In the genomic region with DNA sequence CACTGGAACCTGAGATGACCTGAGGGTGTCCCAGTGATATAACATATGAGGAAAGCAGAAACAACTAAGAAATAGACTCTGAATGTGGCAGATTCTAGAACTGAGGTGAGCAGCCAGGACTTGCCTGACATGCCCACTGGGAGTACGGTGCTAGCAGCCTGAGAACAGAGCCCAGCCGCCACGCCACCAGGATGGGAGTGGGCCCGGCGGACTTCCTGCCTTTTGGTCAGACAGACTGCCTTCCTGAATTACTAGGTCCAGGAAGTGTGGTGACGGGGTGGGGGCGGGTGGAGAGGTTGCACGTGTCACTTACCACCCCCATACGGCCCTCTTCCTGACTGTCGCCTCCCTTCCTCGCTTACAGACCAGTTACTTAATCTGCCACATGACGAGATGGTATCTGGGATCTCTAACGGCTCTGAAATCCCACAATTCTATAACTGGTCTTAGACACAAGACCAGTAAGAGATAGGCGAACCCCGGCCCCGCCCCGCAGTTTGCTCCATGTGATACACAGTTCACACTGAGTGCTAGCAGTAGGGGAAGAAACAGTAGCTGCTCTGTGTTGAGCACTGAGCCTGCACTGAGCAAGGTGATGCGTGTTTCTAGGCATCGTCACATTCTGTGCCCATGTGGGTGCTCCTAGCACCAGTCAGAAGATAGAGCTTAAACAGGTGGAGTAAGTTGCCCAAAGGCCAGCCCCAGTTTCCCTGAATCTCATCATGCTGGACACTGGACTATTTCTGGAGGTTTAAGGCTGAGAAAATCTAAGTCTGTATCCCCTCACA, we compare ENCODE assay signal across 1 cellular context.
TF ChIP-seq lines count a peak whose summit lies in the region.

No MANE protein-coding gene starts in this region.

TF ChIP-seq in IMR-90, 13 proteins besides CTCF, POLR2A, EP300 and RAD21 (continued from another document):
- TF ChIP-seq, protein P1, sequence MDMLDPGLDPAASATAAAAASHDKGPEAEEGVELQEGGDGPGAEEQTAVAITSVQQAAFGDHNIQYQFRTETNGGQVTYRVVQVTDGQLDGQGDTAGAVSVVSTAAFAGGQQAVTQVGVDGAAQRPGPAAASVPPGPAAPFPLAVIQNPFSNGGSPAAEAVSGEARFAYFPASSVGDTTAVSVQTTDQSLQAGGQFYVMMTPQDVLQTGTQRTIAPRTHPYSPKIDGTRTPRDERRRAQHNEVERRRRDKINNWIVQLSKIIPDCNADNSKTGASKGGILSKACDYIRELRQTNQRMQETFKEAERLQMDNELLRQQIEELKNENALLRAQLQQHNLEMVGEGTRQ (IDR thresholded peaks at IDR 0.05; ENCODE audit: low read depth, low read length), result no peak
- TF ChIP-seq RFX5 (IDR thresholded peaks at IDR 0.05; ENCODE audit: low read depth, low read length) (no peak), MAZ (IDR thresholded peaks at IDR 0.05; ENCODE audit: borderline replicate concordance, low read depth, low read length) (no peak), NFE2L2 (IDR thresholded peaks at IDR 0.05; ENCODE audit: low read depth, low read length) (no peak), CHD1 (IDR thresholded peaks at IDR 0.05; ENCODE audit: low read depth, low read length) (no peak), MAFK (IDR thresholded peaks at IDR 0.05; ENCODE audit: low read depth, low read length) (no peak)
